In genomic region chr1:44784094-44785026, GRCh38 we compare ENCODE assay signal across 8 cellular contexts. TPM values are rescaled to one million over a fixed set of nuclear protein-coding genes. Genes with fewer than 3 reads are reported as not detected.
DNase-seq lines count a peak whose midpoint lies in the region; TF ChIP-seq lines count a peak whose summit lies in the region.

No MANE protein-coding gene starts in this region.

- no peaks in the 10 kb centered on the region for H3K36me3 ChIP-seq in hepatocyte (replicated peaks; ENCODE audit: insufficient read depth, low read depth)

- H3K4me1 ChIP-seq in hepatocyte (ENCODE audit: insufficient read depth), result peaks cover 21% of the 10 kb centered on the region

- peak; percentile 75 for DNase-seq in activated effector memory CD4-positive, alpha-beta T cell treated with anti-CD3 and anti-CD28 coated beads, Interleukin-2, amount 50 U/mL, for 16 hours
- no peak for DNase-seq in activated effector memory CD4-positive, alpha-beta T cell treated with Interleukin-2 at 50 U/mL for 16 hours
- DNase-seq in activated gamma-delta T cell treated with Interleukin-2 at 50 U/mL for 16 hours, result peak; percentile 39
- DNase-seq in hepatocyte (ENCODE audit: low spot score), result no peak
- DNase-seq in NCI-H446 treated with DMSO at 0.1 percent for 48 hours (lab: John Stamatoyannopoulos, UW), result no peak
- DNase-seq in SKM-1 treated with dmso at 0.1 percent for 144 hours (lab: John Stamatoyannopoulos, UW; ENCODE audit: unreplicated experiment), result no peak
- no peak for DNase-seq in NCI-H524 treated with DMSO at 0.1 percent for 48 hours (lab: John Stamatoyannopoulos, UW)

- H3K27me3 ChIP-seq in hepatocyte, result no peaks in the 10 kb centered on the region

- no peaks in the 10 kb centered on the region for H3K9me2 ChIP-seq in hepatocyte (replicated peaks; ENCODE audit: insufficient read depth)

- H3K9me3 ChIP-seq in hepatocyte (ENCODE audit: low read depth), result no peaks in the 10 kb centered on the region

- H3K4me2 ChIP-seq in hepatocyte, result peak overlapping the region; percentile 98

- H3K27ac ChIP-seq in hepatocyte (peak overlapping the region; percentile 9), skin epidermis (peak overlapping the region in 17 of 21 experiments; percentile 22 to 81 (median 57))

- WGBS in hepatocyte (ENCODE audit: low lambda C conversion rate, missing lambda C conversion rate), result 16% methylated on average over 33 of the region's 71 CpGs

- H3K4me3 ChIP-seq in hepatocyte (no peak overlapping the region), skin epidermis (peak overlapping the region; percentile 27 to 48 (median 39))

- H3K79me2 ChIP-seq in hepatocyte, result no peaks in the 10 kb centered on the region

- no peak for TF ChIP-seq CTCF in hepatocyte (IDR thresholded peaks at IDR 0.05; ENCODE audit: poor library complexity)

- H4K20me1 ChIP-seq in hepatocyte (ENCODE audit: insufficient read depth, poor library complexity, severe bottlenecking), result no peaks in the 10 kb centered on the region

- peak overlapping the region; percentile 97 for H2AFZ ChIP-seq in hepatocyte

RNA-seq across cellular contexts. Expression of gene BEST4, which starts 3.6 kb away (rescaled TPM):
- total RNA-seq in hepatocyte, result 0.72 and 0.83 TPM in 2 replicates
- polyA plus RNA-seq in hepatocyte, result 0.48 and 2.2 TPM in 2 replicates

RNA-seq across cellular contexts. Expression of gene RPS8, which starts 9.0 kb away (rescaled TPM):
- 2,179 and 2,550 TPM in 2 replicates for total RNA-seq in hepatocyte
- 481 and 503 TPM in 2 replicates for polyA plus RNA-seq in hepatocyte

RNA-seq across cellular contexts. Expression of gene PLK3, which starts 15.8 kb away (rescaled TPM):
- 8.9 and 18.2 TPM in 2 replicates for total RNA-seq in hepatocyte
- polyA plus RNA-seq in hepatocyte, result 38.7 and 40.1 TPM in 2 replicates

RNA-seq across cellular contexts. Expression of gene DYNLT4, which starts 22.8 kb away (rescaled TPM):
- 0.30 and 1.6 TPM in 2 replicates for total RNA-seq in hepatocyte
- polyA plus RNA-seq in hepatocyte, result 2.2 and 3.0 TPM in 2 replicates

RNA-seq across cellular contexts. Expression of gene BTBD19, which starts 24.0 kb away (rescaled TPM):
- total RNA-seq in hepatocyte, result 4.8 and 5.5 TPM in 2 replicates
- 16.8 and 20.6 TPM in 2 replicates for polyA plus RNA-seq in hepatocyte

Comparison
In these comparisons a context has a peak if more than half of its experiments do, and no peak if none do; other contexts are left out.
1. DNase-seq: peak in activated effector memory CD4-positive, alpha-beta T cell treated with anti-CD3 and anti-CD28 coated beads, Interleukin-2, amount 50 U/mL, for 16 hours (single experiment) and activated gamma-delta T cell treated with Interleukin-2 at 50 U/mL for 16 hours (single experiment); none in activated effector memory CD4-positive, alpha-beta T cell treated with Interleukin-2 at 50 U/mL for 16 hours (single experiment), hepatocyte (single experiment), NCI-H446 treated with DMSO at 0.1 percent for 48 hours (single experiment), SKM-1 treated with dmso at 0.1 percent for 144 hours (single experiment) and NCI-H524 treated with DMSO at 0.1 percent for 48 hours (single experiment).